10 cellular contexts compared by ENCODE assay signal in the genomic region with DNA sequence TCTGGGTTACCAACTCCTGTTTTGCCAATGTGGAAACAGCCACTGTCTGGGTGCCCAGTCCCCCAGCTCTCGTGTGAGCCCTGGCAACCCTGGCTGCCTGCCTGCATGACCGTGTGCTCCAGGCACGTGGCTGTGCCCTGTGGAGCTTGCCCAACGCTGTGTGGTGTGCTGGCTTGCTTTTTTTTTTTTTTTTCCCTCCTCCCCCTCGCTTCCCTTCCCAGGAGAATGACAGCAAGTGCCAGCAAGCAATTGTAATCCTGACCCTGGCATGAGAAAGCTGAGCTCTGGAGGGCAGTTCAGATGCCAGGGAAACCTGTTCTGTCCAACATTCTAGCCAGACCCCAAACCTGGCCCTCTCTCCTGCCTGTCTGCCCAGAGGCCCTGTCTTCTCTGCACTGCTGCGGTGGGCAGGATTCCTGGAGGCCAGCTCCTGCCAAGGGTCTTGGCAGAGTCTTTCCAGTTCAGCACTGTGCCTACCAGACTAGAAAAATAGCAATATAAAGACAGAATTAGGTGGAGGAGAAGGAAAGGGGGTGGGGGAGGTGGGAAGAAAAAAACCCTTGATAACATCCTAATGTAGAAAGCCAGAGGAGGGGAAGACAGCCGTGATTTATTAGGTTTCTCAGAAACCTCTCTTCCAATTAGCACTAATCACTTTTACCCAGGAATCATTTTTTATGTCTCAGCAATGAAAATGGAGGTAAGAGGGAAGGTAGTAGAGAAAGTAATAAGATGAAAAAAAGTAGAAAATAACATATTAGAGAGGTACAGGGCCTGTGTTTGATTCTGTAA. TPM values are rescaled to one million over a fixed set of nuclear protein-coding genes. Genes with fewer than 3 reads are reported as not detected.
DNase-seq lines count a peak whose midpoint lies in the region; ATAC-seq and TF ChIP-seq lines count a peak whose summit lies in the region.
"Had no signal": no experiment of that assay in that cellular context is flagged by ENCODE, and none has a peak within 500 bp of the region (broad histone marks: within the 10 kb centered on the region; RNA-seq: fewer than 3 reads in every experiment).

No MANE protein-coding gene starts in this region.

- intact Hi-C loops in activated T-helper 1 cell treated with anti-CD3 and anti-CD28 coated beads, Interleukin-12 subunit alpha, Interleukin-12 subunit beta, Interleukin-2, Interleukin-4 antibody, amounts not matched to agents 30 ng/mL and 10 ng/mL and 1 ng/mL, durations not matched to agents 14 hours and 24 hours and 36 hours (cut with micrococcal nuclease): no loop called here

- peaks cover 18% of the 10 kb centered on the region for H3K4me1 Mint-ChIP-seq in chondrocyte (ENCODE audit: low read depth)
- H3K4me1 Mint-ChIP-seq in activated T-helper 1 cell treated with anti-CD3 and anti-CD28 coated beads, Interleukin-12 subunit alpha, Interleukin-12 subunit beta, Interleukin-2, Interleukin-4 antibody, amounts not matched to agents 30 ng/mL and 10 ng/mL and 1 ng/mL, durations not matched to agents 14 hours and 24 hours and 36 hours (ENCODE audit: low read depth): no peaks in the 10 kb centered on the region

- no peak overlapping the region for H3K4me3 Mint-ChIP-seq in chondrocyte (ENCODE audit: unreplicated experiment)
- H3K4me3 Mint-ChIP-seq in activated T-helper 1 cell treated with anti-CD3 and anti-CD28 coated beads, Interleukin-12 subunit alpha, Interleukin-12 subunit beta, Interleukin-2, Interleukin-4 antibody, amounts not matched to agents 30 ng/mL and 10 ng/mL and 1 ng/mL, durations not matched to agents 14 hours and 24 hours and 36 hours: no peak overlapping the region

- H3K27ac Mint-ChIP-seq in chondrocyte (ENCODE audit: unreplicated experiment): peak overlapping the region; percentile 85
- no peak overlapping the region for H3K27ac Mint-ChIP-seq in activated T-helper 1 cell treated with anti-CD3 and anti-CD28 coated beads, Interleukin-12 subunit alpha, Interleukin-12 subunit beta, Interleukin-2, Interleukin-4 antibody, amounts not matched to agents 30 ng/mL and 10 ng/mL and 1 ng/mL, durations not matched to agents 14 hours and 24 hours and 36 hours

- ATAC-seq in left lobe of liver: peak; percentile 75
- no peak for ATAC-seq in HG02870 (IDR thresholded peaks at IDR 0.05; ENCODE audit: unreplicated experiment)

- TF ChIP-seq CTCF in chondrocyte (IDR thresholded peaks at IDR 0.05): no peak

- H3K9me3 Mint-ChIP-seq in chondrocyte (ENCODE audit: low read depth): no peaks in the 10 kb centered on the region
- no peaks in the 10 kb centered on the region for H3K9me3 Mint-ChIP-seq in activated T-helper 1 cell treated with anti-CD3 and anti-CD28 coated beads, Interleukin-12 subunit alpha, Interleukin-12 subunit beta, Interleukin-2, Interleukin-4 antibody, amounts not matched to agents 30 ng/mL and 10 ng/mL and 1 ng/mL, durations not matched to agents 14 hours and 24 hours and 36 hours

- no peaks in the 10 kb centered on the region for H3K36me3 Mint-ChIP-seq in chondrocyte (ENCODE audit: low read depth)
- no peaks in the 10 kb centered on the region for H3K36me3 Mint-ChIP-seq in activated T-helper 1 cell treated with anti-CD3 and anti-CD28 coated beads, Interleukin-12 subunit alpha, Interleukin-12 subunit beta, Interleukin-2, Interleukin-4 antibody, amounts not matched to agents 30 ng/mL and 10 ng/mL and 1 ng/mL, durations not matched to agents 14 hours and 24 hours and 36 hours (ENCODE audit: low read depth)

- peaks cover 29% of the 10 kb centered on the region for H3K27me3 Mint-ChIP-seq in chondrocyte (ENCODE audit: low read depth)
- peaks cover 51% of the 10 kb centered on the region for H3K27me3 Mint-ChIP-seq in activated T-helper 1 cell treated with anti-CD3 and anti-CD28 coated beads, Interleukin-12 subunit alpha, Interleukin-12 subunit beta, Interleukin-2, Interleukin-4 antibody, amounts not matched to agents 30 ng/mL and 10 ng/mL and 1 ng/mL, durations not matched to agents 14 hours and 24 hours and 36 hours (ENCODE audit: insufficient read depth)

- DNase-seq in NCI-H1092 (lab: John Stamatoyannopoulos, UW) (peak; percentile 46), chondrocyte (ENCODE audit: low spot score) (no peak), left lobe of liver (ENCODE audit: low spot score) (peak; percentile 94), superior temporal gyrus (ENCODE audit: extremely low spot score) (peak; percentile 74), activated T-cell treated with anti-CD3 and anti-CD28 coated beads for 4 hours (no peak), NCI-H1417 treated with DMSO at 0.1 percent for 48 hours (lab: John Stamatoyannopoulos, UW) (no peak)
- no peak for DNase-seq in activated T-helper 1 cell treated with anti-CD3 and anti-CD28 coated beads, Interleukin-12 subunit alpha, Interleukin-12 subunit beta, Interleukin-2, Interleukin-4 antibody, amounts not matched to agents 30 ng/mL and 10 ng/mL and 1 ng/mL, durations not matched to agents 14 hours and 24 hours and 36 hours (ENCODE audit: low spot score)
- DNase-seq: glutamatergic neuron, SHP77 treated with DMSO at 0.1 percent for 48 hours had no signal

RNA-seq across cellular contexts. Expression of gene HLF, which starts 9.0 kb away (rescaled TPM):
- total RNA-seq in chondrocyte: 0.18 to 0.47 TPM (median 0.27 TPM) in 3 replicates
- 65.8 TPM for total RNA-seq in left lobe of liver
- total RNA-seq in activated T-helper 1 cell treated with anti-CD3 and anti-CD28 coated beads, Interleukin-12 subunit alpha, Interleukin-12 subunit beta, Interleukin-2, Interleukin-4 antibody, amounts not matched to agents 30 ng/mL and 10 ng/mL and 1 ng/mL, durations not matched to agents 14 hours and 24 hours and 36 hours: 0.36 and 0.54 TPM in 2 replicates

Comparison
In these comparisons a context has a peak if more than half of its experiments do, and no peak if none do; other contexts are left out.
1. DNase-seq: peak in NCI-H1092 (single experiment), left lobe of liver (single experiment) and superior temporal gyrus (single experiment); none in chondrocyte (single experiment), activated T-cell treated with anti-CD3 and anti-CD28 coated beads for 4 hours (single experiment), activated T-helper 1 cell treated with anti-CD3 and anti-CD28 coated beads, Interleukin-12 subunit alpha, Interleukin-12 subunit beta, Interleukin-2, Interleukin-4 antibody, amounts not matched to agents 30 ng/mL and 10 ng/mL and 1 ng/mL, durations not matched to agents 14 hours and 24 hours and 36 hours (single experiment) and NCI-H1417 treated with DMSO at 0.1 percent for 48 hours (single experiment).
2. RNA of gene HLF, which starts 9.0 kb away (total RNA-seq): 65.8 TPM in left lobe of liver (single experiment); 0.18 to 0.47 TPM in chondrocyte and 0.36 to 0.54 TPM in activated T-helper 1 cell treated with anti-CD3 and anti-CD28 coated beads, Interleukin-12 subunit alpha, Interleukin-12 subunit beta, Interleukin-2, Interleukin-4 antibody, amounts not matched to agents 30 ng/mL and 10 ng/mL and 1 ng/mL, durations not matched to agents 14 hours and 24 hours and 36 hours; every median in the first group is over 10 times any median in the second.